Comparison of ENCODE assay signal across 33 cellular contexts in genomic region chr2:119520696-119521436, GRCh38. TPM values are rescaled to one million over a fixed set of nuclear protein-coding genes. Genes with fewer than 3 reads are reported as not detected.
A peak's percentile ranks its signal among the peaks of the same experiment; 100 is the strongest.
DNase-seq lines count a peak whose midpoint lies in the region; ATAC-seq, FAIRE-seq and TF ChIP-seq lines count a peak whose summit lies in the region.
"Had no signal": no experiment of that assay in that cellular context is flagged by ENCODE, and none has a peak within 500 bp of the region (broad histone marks: within the 10 kb centered on the region; RNA-seq: fewer than 3 reads in every experiment).

No MANE protein-coding gene starts in this region.

- 36 to 45% methylated on average over 3 of the region's 3 CpGs for WGBS in body of pancreas, 2 donors
- WGBS in small intestine, 3 donors, result 24 to 70% (median 43%) methylated on average over 3 of the region's 3 CpGs

- DNase-seq in NCI-H748 (lab: John Stamatoyannopoulos, UW; ENCODE audit: unreplicated experiment), result peak; percentile 38
- no peak for DNase-seq in NCI-H748 treated with DMSO at 0.1 percent for 48 hours (lab: John Stamatoyannopoulos, UW)
- peak; percentile 9 for DNase-seq in Jurkat, Clone E6-1 (ENCODE audit: low read depth, low spot score)
- DNase-seq in body of pancreas, result no peak
- DNase-seq in small intestine, result peak; percentile 58
- no peak for DNase-seq in colonic mucosa
- DNase-seq in hippocampal formation (lab: John Stamatoyannopoulos, UW), result no peak
- DNase-seq: activated CD4-positive, alpha-beta memory T cell treated with anti-CD3 and anti-CD28 coated beads, Interleukin-2, amount 10 ng/mL, durations not matched to agents 7 days and 5 days; activated CD4-positive, CD25-positive, alpha-beta regulatory T cell treated with anti-CD3 and anti-CD28 coated beads, Interleukin-2, amount 50 U/mL, for 72 hours; activated CD8-positive, alpha-beta memory T cell treated with anti-CD3 and anti-CD28 coated beads, Interleukin-2, amount 50 U/mL, for 48 hours; activated naive CD4-positive, alpha-beta T cell treated with anti-CD3 and anti-CD28 coated beads, Interleukin-2, amount 50 U/mL, for 16 hours; amygdala; Caco-2; effector CD4-positive, alpha-beta T cell; foreskin keratinocyte; heart left ventricle; NCI-H1092; NCI-H2029 treated with DMSO at 0.1 percent for 48 hours; NCI-H526 treated with DMSO at 0.1 percent for 48 hours; nephron progenitor cell; right cardiac atrium; stimulated activated CD4-positive, alpha-beta T cell treated with anti-CD3 and anti-CD28 coated beads, Interleukin-2, amount 100 ng/mL, for 48 hours; upper lobe of left lung had no signal

- ATAC-seq in body of pancreas (no peak), GM21515 (IDR thresholded peaks at IDR 0.05; ENCODE audit: unreplicated experiment) (no peak)
- ATAC-seq: activated T-helper 17 cell treated with anti-CD3 and anti-CD28 coated beads, Interleukin-2, amount 50 U/mL, for 72 hours; foreskin keratinocyte; heart left ventricle; right cardiac atrium had no signal

- intact Hi-C loops in body of pancreas (cut with DNase I), result no loop called here
- intact Hi-C loops in colonic mucosa (cut with DNase I), result no loop called here

- H3K9me3 ChIP-seq in body of pancreas (no peaks in the 10 kb centered on the region), small intestine (ENCODE audit: control insufficient read depth, low read depth) (no peaks in the 10 kb centered on the region), colonic mucosa (no peaks in the 10 kb centered on the region)
- H3K9me3 ChIP-seq: breast epithelium, Caco-2, heart left ventricle, upper lobe of left lung had no signal

- H3K4me1 ChIP-seq in body of pancreas (peaks cover 65% of the 10 kb centered on the region), small intestine (ENCODE audit: control insufficient read depth in 2 of 2, insufficient read depth in 1 of 2, low read depth in 1 of 2, low read length in 1 of 2) (no peaks in the 10 kb centered on the region), colonic mucosa (no peaks in the 10 kb centered on the region)
- H3K4me1 ChIP-seq: BLaER1 treated with 17β-estradiol and CSF1 and Interleukin-3, amounts not matched to agents 10 nM and 100 nM; breast epithelium; Caco-2; foreskin keratinocyte; parathyroid adenoma had no signal

- no peak for TF ChIP-seq CTCF in body of pancreas (IDR thresholded peaks at IDR 0.05)
- TF ChIP-seq CTCF in colonic mucosa (IDR thresholded peaks at IDR 0.05), result no peak

- no peaks in the 10 kb centered on the region for H3K36me3 ChIP-seq in body of pancreas (replicated peaks in 1 of 2; ENCODE audit: insufficient read depth in 1 of 2, low read depth in 2 of 2)
- no peaks in the 10 kb centered on the region for H3K36me3 ChIP-seq in small intestine (ENCODE audit: control insufficient read depth in 2 of 2, insufficient read depth in 2 of 2, low read length in 2 of 2)
- H3K36me3 ChIP-seq in colonic mucosa, result no peaks in the 10 kb centered on the region
- H3K36me3 ChIP-seq: BLaER1 treated with 17β-estradiol and CSF1 and Interleukin-3, amounts not matched to agents 10 nM and 100 nM; breast epithelium; heart left ventricle; upper lobe of left lung had no signal

- H3K27me3 ChIP-seq in body of pancreas, result peaks cover 0 to 8% of the 10 kb centered on the region in 2 donors
- H3K27me3 ChIP-seq in small intestine (ENCODE audit: control insufficient read depth in 2 of 2, insufficient read depth in 2 of 2, low read length in 2 of 2), result peaks cover 0 to 4% of the 10 kb centered on the region in 2 donors
- H3K27me3 ChIP-seq in colonic mucosa, result peaks cover 21% of the 10 kb centered on the region

- H3K4me3 ChIP-seq in Jurkat, Clone E6-1 (ENCODE audit: low read length), result no peak overlapping the region
- H3K4me3 ChIP-seq in body of pancreas (no peak overlapping the region), small intestine (ENCODE audit: low read depth in 1 of 2, low read length in 2 of 2) (no peak overlapping the region), colonic mucosa (no peak overlapping the region)
- H3K4me3 ChIP-seq: BLaER1 treated with 17β-estradiol and CSF1 and Interleukin-3, amounts not matched to agents 10 nM and 100 nM; breast epithelium; heart left ventricle; upper lobe of left lung had no signal

- H3K9ac ChIP-seq in colonic mucosa (ENCODE audit: low read depth in 2 of 2, low read length in 2 of 2), result no peak overlapping the region
- H3K9ac ChIP-seq: BLaER1 treated with 17β-estradiol and CSF1 and Interleukin-3, amounts not matched to agents 10 nM and 100 nM; parathyroid adenoma had no signal

- FAIRE-seq in small intestine (lab: Jason Lieb, UNC), result no peak
- FAIRE-seq: TTC549 had no signal

- TF ChIP-seq POLR2A in body of pancreas (IDR thresholded peaks at IDR 0.05), result no peak

- peak overlapping the region; percentile 10 to 87 (median 80) for H3K27ac ChIP-seq in body of pancreas
- no peak overlapping the region for H3K27ac ChIP-seq in small intestine (ENCODE audit: low read depth in 1 of 2, low read length in 1 of 2)
- no peak overlapping the region for H3K27ac ChIP-seq in colonic mucosa
- H3K27ac ChIP-seq: BLaER1 treated with 17β-estradiol and CSF1 and Interleukin-3, amounts not matched to agents 10 nM and 100 nM; breast epithelium; foreskin keratinocyte; heart left ventricle; parathyroid adenoma; upper lobe of left lung had no signal

RNA-seq across cellular contexts. Expression of gene SCTR, which starts 3.4 kb away (rescaled TPM):
- polyA plus RNA-seq in Jurkat, Clone E6-1 (2012; ENCODE audit: insufficient read depth, insufficient read length), result not detected
- total RNA-seq in body of pancreas (100 to 1,000 TPM in 1 of 2 donors, 10 to 100 TPM in 1; 69.0 to 183 TPM), colonic mucosa (under 1 TPM; 0.25 to 0.27 TPM)
- 10 to 100 TPM; 15.0 to 48.8 (median 43.5) TPM for polyA plus RNA-seq in small intestine
- total RNA-seq: activated CD4-positive, alpha-beta memory T cell treated with anti-CD3 and anti-CD28 coated beads, Interleukin-2, amount 10 ng/mL, durations not matched to agents 7 days and 5 days; activated T-helper 17 cell treated with anti-CD3 and anti-CD28 coated beads, Interleukin-2, amount 50 U/mL, for 72 hours; breast epithelium; Caco-2; foreskin keratinocyte; lung microvascular endothelial cell; OCI-LY7; subcutaneous adipose tissue; T-helper 1 cell treated with Interleukin-12 subunit alpha and Interleukin-12 subunit beta and Interleukin-4 antibody, amounts not matched to agents 30 ng/mL and 1 ng/mL, for 36 hours had no signal
- polyA plus RNA-seq: foreskin keratinocyte had no signal

RNA-seq across cellular contexts. Expression of gene CFAP221, which starts 23.4 kb away (rescaled TPM):
- polyA plus RNA-seq in Jurkat, Clone E6-1 (2012; ENCODE audit: insufficient read depth, insufficient read length), result not detected
- total RNA-seq in body of pancreas (10 to 100 TPM; 12.2 to 21.5 TPM), colonic mucosa (not detected)
- polyA plus RNA-seq in small intestine, result 10 to 100 TPM in 1 of 3 donors, 1 to 10 TPM in 2; 2.2 to 10.3 (median 3.0) TPM
- total RNA-seq: activated CD4-positive, alpha-beta memory T cell treated with anti-CD3 and anti-CD28 coated beads, Interleukin-2, amount 10 ng/mL, durations not matched to agents 7 days and 5 days; activated T-helper 17 cell treated with anti-CD3 and anti-CD28 coated beads, Interleukin-2, amount 50 U/mL, for 72 hours; Caco-2; foreskin keratinocyte; lung microvascular endothelial cell; OCI-LY7; T-helper 1 cell treated with Interleukin-12 subunit alpha and Interleukin-12 subunit beta and Interleukin-4 antibody, amounts not matched to agents 30 ng/mL and 1 ng/mL, for 36 hours had no signal
- polyA plus RNA-seq: foreskin keratinocyte had no signal

Comparison
In these comparisons a context has a peak if more than half of its experiments do, and no peak if none do; other contexts are left out.
1. DNase-seq: peak in NCI-H748 (single experiment), Jurkat, Clone E6-1 (single experiment) and small intestine (single experiment); none in NCI-H748 treated with DMSO at 0.1 percent for 48 hours (single experiment), body of pancreas (0 of 4), colonic mucosa (single experiment) and hippocampal formation (0 of 2).
2. H3K27ac ChIP-seq: peak in body of pancreas (4 of 4); none in small intestine (0 of 2) and colonic mucosa (single experiment).
3. RNA of gene SCTR, which starts 3.4 kb away (total RNA-seq): 69.0 to 183 TPM in body of pancreas; 0.25 to 0.27 TPM in colonic mucosa; every median in the first group is over 10 times any median in the second.
4. RNA of gene CFAP221, which starts 23.4 kb away (total RNA-seq): 12.2 to 21.5 TPM in body of pancreas; not detected in colonic mucosa; every median in the first group is over 10 times any median in the second.